Comparison of ENCODE assay signal across 8 cellular contexts in the genomic region with DNA sequence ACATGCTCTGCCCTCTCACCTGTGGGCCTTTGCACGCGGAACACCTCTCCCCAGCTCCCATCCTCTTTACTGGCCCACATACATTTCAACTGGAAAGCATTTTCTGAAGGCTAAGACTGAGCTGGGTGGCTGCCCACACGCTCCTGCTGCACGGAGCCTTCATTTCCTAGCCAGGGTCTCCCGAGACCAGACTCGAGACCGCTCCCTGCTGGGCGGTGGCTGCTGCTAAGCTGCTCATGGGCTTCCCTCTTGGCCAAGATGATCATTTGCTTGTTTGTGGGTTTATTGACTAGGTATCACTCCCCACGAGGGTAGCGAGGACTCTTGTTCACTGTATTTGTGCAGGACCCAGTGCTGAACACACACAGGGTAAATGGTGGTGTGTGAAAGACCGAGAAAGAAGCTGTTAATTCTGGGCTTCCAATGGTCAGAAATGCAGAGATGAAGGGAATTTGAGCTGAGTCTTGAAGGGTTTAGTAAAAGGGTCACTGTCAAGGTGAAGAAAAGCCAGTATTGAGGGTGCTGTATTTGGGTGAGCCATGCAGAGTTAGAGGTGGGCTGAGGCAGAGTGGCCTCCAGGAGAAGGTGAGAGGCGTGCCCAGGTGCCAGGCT. TPM values are rescaled to one million over a fixed set of nuclear protein-coding genes. Genes with fewer than 3 reads are reported as not detected.
A peak's percentile ranks its signal among the peaks of the same experiment; 100 is the strongest.
DNase-seq lines count a peak whose midpoint lies in the region; ATAC-seq and TF ChIP-seq lines count a peak whose summit lies in the region.

No MANE protein-coding gene starts in this region.

- H3K4me2 ChIP-seq in DOHH2 (ENCODE audit: low read length), result peak overlapping the region; percentile 67
- peak overlapping the region; percentile 99 for H3K4me2 ChIP-seq in GM23338

- H3K27ac ChIP-seq in DOHH2 (ENCODE audit: low read depth, low read length) (no peak overlapping the region), GM23338 (ENCODE audit: low read depth) (no peak overlapping the region)

- H3K27ac Mint-ChIP-seq in GM23338 (peak overlapping the region; percentile 80; the same call in 1 of the 2 replicates), memory B cell (peak overlapping the region; percentile 93)
- H3K27ac Mint-ChIP-seq in activated CD4-positive, alpha-beta memory T cell treated with anti-CD3 and anti-CD28 coated beads for 36 hours, result peak overlapping the region; percentile 55

- H2AFZ ChIP-seq in GM23338, result 0 out of 2 replicates have a peak overlapping the region, but pooled peaks have one; percentile 69

- peak overlapping the region; percentile 99 for H3K4me3 Mint-ChIP-seq in GM23338
- H3K4me3 Mint-ChIP-seq in activated CD4-positive, alpha-beta memory T cell treated with anti-CD3 and anti-CD28 coated beads for 36 hours, result peak overlapping the region; percentile 93
- H3K4me3 Mint-ChIP-seq in memory B cell, result peak overlapping the region; percentile 97

- H3K36me3 Mint-ChIP-seq in GM23338 (ENCODE audit: low read depth) (peaks cover 31% of the 10 kb centered on the region), memory B cell (peaks cover 4% of the 10 kb centered on the region)
- peaks cover 7% of the 10 kb centered on the region for H3K36me3 Mint-ChIP-seq in activated CD4-positive, alpha-beta memory T cell treated with anti-CD3 and anti-CD28 coated beads for 36 hours

- POLR2A ChIA-PET in activated CD4-positive, alpha-beta memory T cell treated with anti-CD3 and anti-CD28 coated beads for 36 hours (lab: Charles Lee), result interaction anchor here (1.3 to 2.7 kb wide), 5 partner anchors 46 to 335 kb away, joined by 4 to 11 read pairs (median 8); a partner anchor contains a TSS

- H3K36me3 ChIP-seq in DOHH2 (ENCODE audit: control insufficient read depth, low read length), result peaks cover 21% of the 10 kb centered on the region
- no peaks in the 10 kb centered on the region for H3K36me3 ChIP-seq in GM23338 (ENCODE audit: insufficient read depth)

- H3K4me3 ChIP-seq in DOHH2 (ENCODE audit: low read length), result peak overlapping the region; percentile 77
- peak overlapping the region; percentile 96 for H3K4me3 ChIP-seq in GM23338

- H3K27me3 ChIP-seq in DOHH2 (ENCODE audit: control insufficient read depth, low read length) (no peaks in the 10 kb centered on the region), GM23338 (ENCODE audit: insufficient read depth) (no peaks in the 10 kb centered on the region)

- H3K9me2 ChIP-seq in DOHH2 (replicated peaks; ENCODE audit: control insufficient read depth, low read length) (no peaks in the 10 kb centered on the region), GM23338 (ENCODE audit: insufficient read depth) (no peaks in the 10 kb centered on the region)

- H3K27me3 Mint-ChIP-seq in GM23338 (ENCODE audit: insufficient read depth, low read depth, poor library complexity) (peaks cover 10% of the 10 kb centered on the region), memory B cell (no peaks in the 10 kb centered on the region)
- no peaks in the 10 kb centered on the region for H3K27me3 Mint-ChIP-seq in activated CD4-positive, alpha-beta memory T cell treated with anti-CD3 and anti-CD28 coated beads for 36 hours

- H3F3A ChIP-seq in DOHH2 (ENCODE audit: control insufficient read depth, insufficient read depth) (peaks cover 7% of the 10 kb centered on the region), GM23338 (replicated peaks; ENCODE audit: low read depth) (0 out of 2 replicates have a peak, but pooled peaks cover 3% of the 10 kb centered on the region)

- peaks cover 14% of the 10 kb centered on the region for H3K79me2 ChIP-seq in DOHH2 (ENCODE audit: control insufficient read depth, low read length)
- peaks cover 18% of the 10 kb centered on the region for H3K79me2 ChIP-seq in GM23338 (replicated peaks; ENCODE audit: insufficient read depth)

- no peaks in the 10 kb centered on the region for H3K9me3 ChIP-seq in DOHH2 (ENCODE audit: control insufficient read depth, insufficient read depth, low read length)

- DNase-seq in GM23338 (ENCODE audit: low spot score) (peak; percentile 80), NCI-H226 (peak; percentile 69), memory B cell (ENCODE audit: low spot score in 2 of 2) (peak; percentile 69 to 70)
- DNase-seq in activated CD4-positive, alpha-beta memory T cell treated with anti-CD3 and anti-CD28 coated beads for 36 hours, result peak; percentile 82
- peak; percentile 68 for DNase-seq in effector CD4-positive, alpha-beta T cell
- DNase-seq in stimulated activated CD4-positive, alpha-beta T cell treated with anti-CD3 and anti-CD28 coated beads, TNF-alpha, amount 100 ng/mL, for 48 hours (ENCODE audit: low read depth in 3 of 3), result peak; percentile 42 to 66 (median 61)

- TF ChIP-seq CTCF in DOHH2 (IDR thresholded peaks at IDR 0.05; ENCODE audit: low read depth, low read length, poor library complexity, severe bottlenecking) (peak; percentile 88), GM23338 (conservative IDR thresholded peaks at IDR 0.05; ENCODE audit: low read depth in 2 of 2) (peak; percentile 61 to 68)

- no peaks in the 10 kb centered on the region; the same call in 1 of the 3 replicates for H3K9me3 Mint-ChIP-seq in GM23338
- no peaks in the 10 kb centered on the region for H3K9me3 Mint-ChIP-seq in activated CD4-positive, alpha-beta memory T cell treated with anti-CD3 and anti-CD28 coated beads for 36 hours
- no peaks in the 10 kb centered on the region for H3K9me3 Mint-ChIP-seq in memory B cell

- CTCF ChIA-PET in activated CD4-positive, alpha-beta memory T cell treated with anti-CD3 and anti-CD28 coated beads for 36 hours (lab: Charles Lee), result interaction anchor here (0.6 to 2.9 kb wide), 32 partner anchors 10 to 1062 kb away, joined by 3 to 39 read pairs (median 4); a partner anchor contains a TSS

- peaks cover 30% of the 10 kb centered on the region for H3K4me1 ChIP-seq in DOHH2 (ENCODE audit: control insufficient read depth, low read length)
- H3K4me1 ChIP-seq in GM23338 (ENCODE audit: insufficient read depth), result no peaks in the 10 kb centered on the region; the same call in 1 of the 2 replicates

- no peaks in the 10 kb centered on the region for H4K20me1 ChIP-seq in DOHH2 (ENCODE audit: control insufficient read depth, insufficient read depth, low read depth, low read length)
- peaks cover 7% of the 10 kb centered on the region; the same call in 1 of the 2 replicates for H4K20me1 ChIP-seq in GM23338 (replicated peaks; ENCODE audit: insufficient read depth)

- peak; percentile 60 for ATAC-seq in GM23338
- peak; percentile 48 for ATAC-seq in memory B cell (ENCODE audit: low read depth)
- no peak for ATAC-seq in HG02623 (IDR thresholded peaks at IDR 0.05; ENCODE audit: unreplicated experiment)

- intact Hi-C loops in activated CD4-positive, alpha-beta memory T cell treated with anti-CD3 and anti-CD28 coated beads for 36 hours (cut with micrococcal nuclease), result loop anchor here (1.0 to 10.0 kb wide), 4 partner anchors 46 to 313 kb away; a partner anchor contains a TSS

- peaks cover 21% of the 10 kb centered on the region for H3K4me1 Mint-ChIP-seq in GM23338
- H3K4me1 Mint-ChIP-seq in activated CD4-positive, alpha-beta memory T cell treated with anti-CD3 and anti-CD28 coated beads for 36 hours (ENCODE audit: low read depth), result peaks cover 21% of the 10 kb centered on the region
- H3K4me1 Mint-ChIP-seq in memory B cell, result peaks cover 13% of the 10 kb centered on the region

TF ChIP-seq in GM23338, 12 proteins besides CTCF, POLR2A, EP300 and RAD21 (continues in another document):
- TF ChIP-seq POLR2AphosphoS5 (IDR thresholded peaks at IDR 0.05; ENCODE audit: low read depth) (no peak), JUNB (IDR thresholded peaks at IDR 0.05; ENCODE audit: unreplicated experiment) (no peak), EZH2 (IDR thresholded peaks at IDR 0.05; ENCODE audit: low read depth, unreplicated experiment) (no peak)
- TF ChIP-seq, protein P1, sequence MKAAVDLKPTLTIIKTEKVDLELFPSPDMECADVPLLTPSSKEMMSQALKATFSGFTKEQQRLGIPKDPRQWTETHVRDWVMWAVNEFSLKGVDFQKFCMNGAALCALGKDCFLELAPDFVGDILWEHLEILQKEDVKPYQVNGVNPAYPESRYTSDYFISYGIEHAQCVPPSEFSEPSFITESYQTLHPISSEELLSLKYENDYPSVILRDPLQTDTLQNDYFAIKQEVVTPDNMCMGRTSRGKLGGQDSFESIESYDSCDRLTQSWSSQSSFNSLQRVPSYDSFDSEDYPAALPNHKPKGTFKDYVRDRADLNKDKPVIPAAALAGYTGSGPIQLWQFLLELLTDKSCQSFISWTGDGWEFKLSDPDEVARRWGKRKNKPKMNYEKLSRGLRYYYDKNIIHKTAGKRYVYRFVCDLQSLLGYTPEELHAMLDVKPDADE (IDR thresholded peaks at IDR 0.05), result no peak

RNA-seq across cellular contexts. Expression of a gene that starts 0.9 kb away (rescaled TPM):
- total RNA-seq in GM23338 (2014; rRNA removed; shearing (Covaris generic)), result 59.3 and 68.8 TPM in 2 replicates
- polyA plus RNA-seq in GM23338 (2016; fragmentation: Nextera tagmentation; extraction: Ambion mirVana), result 167 and 171 TPM in 2 replicates
- 10 to 100 TPM; 63.6 to 71.5 TPM for total RNA-seq in activated CD4-positive, alpha-beta memory T cell treated with anti-CD3 and anti-CD28 coated beads for 36 hours

RNA-seq across cellular contexts. Expression of a gene that starts 1.1 kb away (rescaled TPM):
- 16.4 and 18.8 TPM in 2 replicates for total RNA-seq in GM23338 (2014; rRNA removed; shearing (Covaris generic))
- 9.7 TPM in 2 replicates for polyA plus RNA-seq in GM23338 (2016; fragmentation: Nextera tagmentation; extraction: Ambion mirVana)
- total RNA-seq in activated CD4-positive, alpha-beta memory T cell treated with anti-CD3 and anti-CD28 coated beads for 36 hours, result 10 to 100 TPM; 22.0 to 24.1 TPM

RNA-seq across cellular contexts. Expression of a gene that starts 8.6 kb away (rescaled TPM):
- total RNA-seq in GM23338 (2014; rRNA removed; shearing (Covaris generic)), result not detected in 2 replicates
- not detected in 2 replicates for polyA plus RNA-seq in GM23338 (2016; fragmentation: Nextera tagmentation; extraction: Ambion mirVana)
- total RNA-seq in activated CD4-positive, alpha-beta memory T cell treated with anti-CD3 and anti-CD28 coated beads for 36 hours, result not detected

RNA-seq across cellular contexts. Expression of a gene that starts 46.1 kb away (rescaled TPM):
- total RNA-seq in GM23338 (2014; rRNA removed; shearing (Covaris generic)), result 250 and 258 TPM in 2 replicates
- polyA plus RNA-seq in GM23338 (2016; fragmentation: Nextera tagmentation; extraction: Ambion mirVana), result 522 and 536 TPM in 2 replicates
- total RNA-seq in activated CD4-positive, alpha-beta memory T cell treated with anti-CD3 and anti-CD28 coated beads for 36 hours, result 100 to 1,000 TPM; 270 to 272 TPM

RNA-seq across cellular contexts. Expression of a gene that starts 54.2 kb away (rescaled TPM):
- 114 and 187 TPM in 2 replicates for total RNA-seq in GM23338 (2014; rRNA removed; shearing (Covaris generic))
- 32.6 and 36.1 TPM in 2 replicates for polyA plus RNA-seq in GM23338 (2016; fragmentation: Nextera tagmentation; extraction: Ambion mirVana)
- total RNA-seq in activated CD4-positive, alpha-beta memory T cell treated with anti-CD3 and anti-CD28 coated beads for 36 hours, result 100 to 1,000 TPM; 169 to 183 TPM
